In genomic region chr3:187292631-187293513, GRCh38 we compare ENCODE assay signal across 14 cellular contexts. TPM values are rescaled to one million over a fixed set of nuclear protein-coding genes. Genes with fewer than 3 reads are reported as not detected.
DNase-seq lines count a peak whose midpoint lies in the region; ATAC-seq and TF ChIP-seq lines count a peak whose summit lies in the region.
"Had no signal": no experiment of that assay in that cellular context is flagged by ENCODE, and none has a peak within 500 bp of the region (broad histone marks: within the 10 kb centered on the region; RNA-seq: fewer than 3 reads in every experiment).

No MANE protein-coding gene starts in this region.

- H3K4me1 ChIP-seq in heart left ventricle (peaks cover 0 to 46% (median 18%) of the 10 kb centered on the region in 12 donors), psoas muscle (no peaks in the 10 kb centered on the region), SK-N-SH (ENCODE audit: control insufficient read depth in 1 of 2, insufficient read depth in 2 of 2, low read depth in 1 of 2, low read length in 1 of 2) (no peaks in the 10 kb centered on the region)

- H3K9ac ChIP-seq in SK-N-MC (ENCODE audit: insufficient read length) (peak overlapping the region; percentile 62), SK-N-SH (no peak overlapping the region)

- CTCF ChIA-PET in SK-N-SH (lab: Yijun Ruan, JAX) = interaction anchor here (1.4 to 2.1 kb wide), 2 partner anchors 26 to 74 kb away, joined by 3 to 9 read pairs; no protein-coding TSS in a partner anchor

- TF ChIP-seq RAD21 in SK-N-SH (IDR thresholded peaks at IDR 0.05; ENCODE audit: low read length) = no peak

- TF ChIP-seq POLR2A in heart left ventricle (IDR thresholded peaks at IDR 0.05) = no peak

- DNase-seq in GM03348 (ENCODE audit: low spot score) (peak; percentile 24), SK-N-MC (ENCODE audit: low read depth, low spot score) (no peak), heart left ventricle (peak in 3 of 5 donors; percentile 28 to 50 (median 49)), psoas muscle (no peak), SK-N-SH (no peak), GM13977 (ENCODE audit: low spot score) (no peak)
- DNase-seq: DMS79 treated with DMSO at 0.1 percent for 48 hours, NCI-H187 treated with DMSO at 0.1 percent for 48 hours, NCI-H526, WERI-Rb-1 had no signal

- no peak for TF ChIP-seq EP300 in SK-N-SH (IDR thresholded peaks at IDR 0.05; ENCODE audit: borderline replicate concordance in 1 of 2, low read depth in 1 of 2, low read length in 1 of 2)

- H3K9me2 ChIP-seq in SK-N-SH = peaks cover 3% of the 10 kb centered on the region; the same call in 1 of the 2 replicates

- TF ChIP-seq CTCF in heart left ventricle (IDR thresholded peaks at IDR 0.05) = no peak
- no peak for TF ChIP-seq CTCF in psoas muscle (IDR thresholded peaks at IDR 0.05)
- no peak for TF ChIP-seq CTCF in SK-N-SH (IDR thresholded peaks at IDR 0.05)
- no peak for TF ChIP-seq CTCF in GM13977 (IDR thresholded peaks at IDR 0.05; ENCODE audit: extremely low read depth, insufficient read depth, missing control alignments)

- H3K27me3 ChIP-seq in heart left ventricle (no peaks in the 10 kb centered on the region), psoas muscle (ENCODE audit: insufficient read depth in 3 of 3, low read length in 2 of 3) (no peaks in the 10 kb centered on the region), SK-N-SH (ENCODE audit: insufficient read depth) (peaks cover 21% of the 10 kb centered on the region; the same call in 1 of the 2 replicates)

- no peak overlapping the region for H3K4me2 ChIP-seq in SK-N-SH

- no peaks in the 10 kb centered on the region for H3K9me3 ChIP-seq in SK-N-MC (ENCODE audit: low read depth, low read length)
- H3K9me3 ChIP-seq in heart left ventricle = no peaks in the 10 kb centered on the region
- no peaks in the 10 kb centered on the region for H3K9me3 ChIP-seq in psoas muscle
- H3K9me3 ChIP-seq in SK-N-SH = no peaks in the 10 kb centered on the region
- H3K9me3 ChIP-seq: thoracic aorta had no signal

- peak; percentile 59 to 66 (median 64) for ATAC-seq in heart left ventricle
- peak in 3 of 4 donors; percentile 10 to 46 (median 41) for ATAC-seq in psoas muscle
- ATAC-seq in GM21576 (IDR thresholded peaks at IDR 0.05; ENCODE audit: unreplicated experiment) = no peak

- no peaks in the 10 kb centered on the region for H3F3A ChIP-seq in SK-N-SH (replicated peaks; ENCODE audit: insufficient read depth)

- no peak overlapping the region for H2AFZ ChIP-seq in SK-N-SH (ENCODE audit: low read depth)

- in situ Hi-C loops in GM13977 (cut with MboI; ENCODE audit: low pct_unique_long_range_greater_than_20kb, low sequenced_read_pairs, unreplicated experiment) = no loop called here

- no peaks in the 10 kb centered on the region for H3K36me3 ChIP-seq in SK-N-MC (ENCODE audit: insufficient read depth, low read length)
- no peaks in the 10 kb centered on the region for H3K36me3 ChIP-seq in heart left ventricle
- H3K36me3 ChIP-seq in psoas muscle (ENCODE audit: insufficient read depth in 1 of 2, low read depth in 1 of 2) = no peaks in the 10 kb centered on the region
- H3K36me3 ChIP-seq in SK-N-SH (replicated peaks in 1 of 2; ENCODE audit: control insufficient read depth in 1 of 2, insufficient read depth in 2 of 2, low read length in 1 of 2) = no peaks in the 10 kb centered on the region
- H3K36me3 ChIP-seq: thoracic aorta, WERI-Rb-1 had no signal

- H4K20me1 ChIP-seq in SK-N-SH (ENCODE audit: insufficient read depth) = no peaks in the 10 kb centered on the region

- WGBS in heart left ventricle, 4 donors = 32 to 47% (median 41%) methylated on average over 5 of the region's 5 CpGs
- 24 to 37% (median 24%) methylated on average over 5 of the region's 5 CpGs for WGBS in psoas muscle, 3 donors
- WGBS in SK-N-SH (ENCODE audit: low lambda C conversion rate) = 3% methylated on average over 5 of the region's 5 CpGs

- peak overlapping the region; percentile 88 for H3K27ac ChIP-seq in SK-N-MC
- peak overlapping the region; percentile 62 to 91 (median 78) for H3K27ac ChIP-seq in heart left ventricle
- no peak overlapping the region for H3K27ac ChIP-seq in psoas muscle
- H3K27ac ChIP-seq in SK-N-SH (ENCODE audit: low read depth in 2 of 2, low read length in 1 of 2) = no peak overlapping the region
- H3K27ac ChIP-seq: epithelial cell of prostate, thoracic aorta, WERI-Rb-1 had no signal

- POLR2A ChIA-PET in SK-N-SH (lab: Yijun Ruan, JAX) = no interaction called here

- peak overlapping the region; percentile 70 for H3K4me3 ChIP-seq in SK-N-MC
- peak overlapping the region in 8 of 12 donors; percentile 52 to 68 (median 58) for H3K4me3 ChIP-seq in heart left ventricle
- H3K4me3 ChIP-seq in psoas muscle = no peak overlapping the region
- H3K4me3 ChIP-seq in SK-N-SH (ENCODE audit: low read depth in 2 of 2, low read length in 1 of 2) = no peak overlapping the region
- H3K4me3 ChIP-seq: thoracic aorta had no signal

- intact Hi-C loops in heart left ventricle (cut with DNase I) = loop anchor here in 3 of 10 donors (5.0 to 10.0 kb wide), 4 partner anchors 36 to 71 kb away; no protein-coding TSS in a partner anchor
- intact Hi-C loops in psoas muscle (cut with DNase I) = loop anchor here in 1 of 2 donors (5.0 kb wide), 1 partner anchor 71 kb away; no protein-coding TSS in a partner anchor

- no peaks in the 10 kb centered on the region for H3K79me2 ChIP-seq in SK-N-SH (ENCODE audit: insufficient read depth)

TF ChIP-seq in SK-N-SH, 30 proteins besides CTCF, POLR2A, EP300 and RAD21 (continues in another document):
- TF ChIP-seq YY1 (IDR thresholded peaks at IDR 0.05; ENCODE audit: low read depth) = no peak
- TF ChIP-seq TCF12 (IDR thresholded peaks at IDR 0.05) = no peak
- no peak for TF ChIP-seq FOXJ3 (CRISPR knock-in tag; IDR thresholded peaks at IDR 0.05)
- TF ChIP-seq RXRA (IDR thresholded peaks at IDR 0.05; ENCODE audit: borderline replicate concordance, low read depth) = no peak
- TF ChIP-seq ZBTB33 (IDR thresholded peaks at IDR 0.05; ENCODE audit: borderline replicate concordance, low read depth) = no peak
- no peak for TF ChIP-seq PBX3 (IDR thresholded peaks at IDR 0.05)
- no peak for TF ChIP-seq USF1 (IDR thresholded peaks at IDR 0.05; ENCODE audit: borderline replicate concordance, low read depth)
- TF ChIP-seq TAF1 (IDR thresholded peaks at IDR 0.05; ENCODE audit: borderline replicate concordance, low read depth, low read length) = no peak
- TF ChIP-seq ELF1 (IDR thresholded peaks at IDR 0.05) = no peak

RNA-seq across cellular contexts. Expression of gene MASP1, which starts 1.3 kb away (rescaled TPM):
- total RNA-seq in heart left ventricle (100 to 1,000 TPM; 120 to 245 (median 173) TPM), psoas muscle (1 to 10 TPM in 3 of 4 donors, under 1 TPM in 1; 0.66 to 8.1 (median 3.1) TPM)
- polyA plus RNA-seq in heart left ventricle (10 to 100 TPM; 84.1 to 94.6 TPM), psoas muscle (1 to 10 TPM; 2.0 to 6.2 (median 4.2) TPM), SK-N-SH (2012; rRNA removed) (not detected in 2 replicates)
- not detected in 2 replicates for polyA plus RNA-seq in SK-N-SH (2012; cell fraction: cytosol; rRNA removed)
- polyA plus RNA-seq in SK-N-SH (2012; cell fraction: nucleus; rRNA removed) = not detected in 2 replicates
- polyA plus RNA-seq: CD14-positive monocyte had no signal

Comparison
In these comparisons a context has a peak if more than half of its experiments do, and no peak if none do; other contexts are left out.
1. DNase-seq: peak in GM03348 (single experiment) and heart left ventricle (3 of 5); none in SK-N-MC (single experiment), psoas muscle (0 of 2), SK-N-SH (single experiment) and GM13977 (single experiment).
2. H3K27ac ChIP-seq: peak in SK-N-MC (single experiment) and heart left ventricle (12 of 12); none in psoas muscle (single experiment) and SK-N-SH (0 of 2).
3. H3K4me3 ChIP-seq: peak in SK-N-MC (single experiment) and heart left ventricle (8 of 12); none in psoas muscle (single experiment) and SK-N-SH (0 of 2).
4. RNA of gene MASP1, which starts 1.3 kb away (polyA plus RNA-seq): 84.1 to 94.6 TPM in heart left ventricle; 2.0 to 6.2 TPM in psoas muscle and not detected in SK-N-SH; every median in the first group is over 10 times any median in the second.